9 cellular contexts compared by ENCODE assay signal in genomic region chr14:49880267-49881064, GRCh38. TPM values are rescaled to one million over a fixed set of nuclear protein-coding genes. Genes with fewer than 3 reads are reported as not detected.
DNase-seq lines count a peak whose midpoint lies in the region; ATAC-seq and TF ChIP-seq lines count a peak whose summit lies in the region.
"Had no signal": no experiment of that assay in that cellular context is flagged by ENCODE, and none has a peak within 500 bp of the region (broad histone marks: within the 10 kb centered on the region; RNA-seq: fewer than 3 reads in every experiment).

No MANE protein-coding gene starts in this region.

- BruUV-seq in mammary epithelial cell (replicated peaks; lab: Mats Ljungman, UMichigan) = no TSS peak
- BruUV-seq in MCF 10A (replicated peaks; lab: Mats Ljungman, UMichigan) = no TSS peak

- ATAC-seq in aorta (ENCODE audit: low FRiP score) (no peak), GM18502 (IDR thresholded peaks at IDR 0.05; ENCODE audit: poor library complexity, unreplicated experiment) (no peak)

- intact Hi-C loops in mammary epithelial cell (cut with micrococcal nuclease) (no loop called here), MCF 10A (cut with micrococcal nuclease) (no loop called here), aorta (cut with DNase I) (no loop called here)

- no peaks in the 10 kb centered on the region for H3K9me3 ChIP-seq in mammary epithelial cell (replicated peaks; ENCODE audit: insufficient read depth, low read length)
- no peaks in the 10 kb centered on the region for H3K9me3 ChIP-seq in SK-N-MC (ENCODE audit: low read depth, low read length)
- no peaks in the 10 kb centered on the region for H3K9me3 ChIP-seq in aorta (ENCODE audit: control insufficient read depth, low read length)
- H3K9me3 ChIP-seq: SJSA1 had no signal

- 66% methylated on average over 9 of the region's 9 CpGs for WGBS in mammary epithelial cell (ENCODE audit: low coverage, missing lambda C conversion rate)
- WGBS in aorta, 2 donors = 62 to 66% methylated on average over 9 of the region's 9 CpGs

- H3K79me2 ChIP-seq in mammary epithelial cell (ENCODE audit: insufficient read depth, low read length) = no peaks in the 10 kb centered on the region

- H3K36me3 ChIP-seq in mammary epithelial cell (ENCODE audit: insufficient read depth, low read length) = no peaks in the 10 kb centered on the region
- H3K36me3 ChIP-seq in SK-N-MC (ENCODE audit: insufficient read depth, low read length) = no peaks in the 10 kb centered on the region
- no peaks in the 10 kb centered on the region for H3K36me3 ChIP-seq in aorta (ENCODE audit: control insufficient read depth in 1 of 2, insufficient read depth in 2 of 2, low read length in 1 of 2)
- H3K36me3 ChIP-seq: SJSA1 had no signal

- H3K27ac Mint-ChIP-seq in MCF 10A (ENCODE audit: low read depth, unreplicated experiment) = no peak overlapping the region
- H3K27ac Mint-ChIP-seq in type B pancreatic cell = peak overlapping the region; percentile 44
- no peak overlapping the region for H3K27ac Mint-ChIP-seq in mesothelial cell of epicardium

- H3K27me3 Mint-ChIP-seq in MCF 10A (ENCODE audit: insufficient read depth, unreplicated experiment) = no peaks in the 10 kb centered on the region
- no peaks in the 10 kb centered on the region for H3K27me3 Mint-ChIP-seq in type B pancreatic cell
- H3K27me3 Mint-ChIP-seq in mesothelial cell of epicardium (ENCODE audit: low read depth) = no peaks in the 10 kb centered on the region

- no peak overlapping the region for H3K4me2 ChIP-seq in mammary epithelial cell (ENCODE audit: insufficient read depth, low read depth, low read length)

- H3K4me1 Mint-ChIP-seq in MCF 10A (ENCODE audit: insufficient read depth, unreplicated experiment) (no peaks in the 10 kb centered on the region), type B pancreatic cell (ENCODE audit: unreplicated experiment) (peaks cover 22% of the 10 kb centered on the region), mesothelial cell of epicardium (peaks cover 5% of the 10 kb centered on the region)

- no peak overlapping the region for H2AFZ ChIP-seq in mammary epithelial cell (ENCODE audit: low read depth, low read length)

- H3K27me3 ChIP-seq in mammary epithelial cell (ENCODE audit: insufficient read depth, low read length) (no peaks in the 10 kb centered on the region), aorta (ENCODE audit: control insufficient read depth in 1 of 2, insufficient read depth in 2 of 2, low read length in 1 of 2) (no peaks in the 10 kb centered on the region)
- H3K27me3 ChIP-seq: SJSA1 had no signal

- H4K20me1 ChIP-seq in mammary epithelial cell (ENCODE audit: insufficient read depth, low read length) = no peaks in the 10 kb centered on the region

- dilution Hi-C loops in mammary epithelial cell (cut with HindIII; ENCODE audit: low sequenced_read_pairs) = no loop called here

- H3K27ac ChIP-seq in mammary epithelial cell (ENCODE audit: insufficient read depth, low read depth, low read length) (peak overlapping the region; percentile 6), SK-N-MC (peak overlapping the region; percentile 38; the same call in 1 of the 2 replicates), aorta (ENCODE audit: low read depth in 1 of 2, low read length in 2 of 2) (no peak overlapping the region)
- H3K27ac ChIP-seq: SJSA1 had no signal

- H3K9ac ChIP-seq in mammary epithelial cell (ENCODE audit: insufficient read depth, low read length) (no peak overlapping the region), SK-N-MC (ENCODE audit: insufficient read length) (no peak overlapping the region)

- peaks cover 7% of the 10 kb centered on the region for H3K4me1 ChIP-seq in mammary epithelial cell (ENCODE audit: insufficient read depth, low read length)
- H3K4me1 ChIP-seq in aorta (ENCODE audit: control insufficient read depth in 1 of 2, insufficient read depth in 2 of 2, low read length in 2 of 2) = no peaks in the 10 kb centered on the region
- H3K4me1 ChIP-seq: SJSA1 had no signal

- no peak overlapping the region for H3K4me3 Mint-ChIP-seq in MCF 10A (ENCODE audit: unreplicated experiment)
- no peak overlapping the region for H3K4me3 Mint-ChIP-seq in type B pancreatic cell
- H3K4me3 Mint-ChIP-seq in mesothelial cell of epicardium = no peak overlapping the region

- DNase-seq in mammary epithelial cell = peak; percentile 46
- DNase-seq in MCF 10A (ENCODE audit: unreplicated experiment) = no peak
- DNase-seq in SK-N-MC (ENCODE audit: low read depth, low spot score) = no peak
- DNase-seq in islet precursor cell = peak; percentile 60
- DNase-seq in type B pancreatic cell (ENCODE audit: extremely low spot score, unreplicated experiment) = no peak
- no peak for DNase-seq in aorta
- DNase-seq in mesothelial cell of epicardium (ENCODE audit: low spot score in 2 of 2, unreplicated experiment in 2 of 2) = no peak

- H3K36me3 Mint-ChIP-seq in MCF 10A (ENCODE audit: insufficient read depth, unreplicated experiment) = no peaks in the 10 kb centered on the region
- no peaks in the 10 kb centered on the region for H3K36me3 Mint-ChIP-seq in type B pancreatic cell
- H3K36me3 Mint-ChIP-seq in mesothelial cell of epicardium = no peaks in the 10 kb centered on the region

- CTCF ChIA-PET in mammary epithelial cell (lab: Charles Lee; ENCODE audit: low non-redundant PET) (no interaction called here), MCF 10A (lab: Yijun Ruan, JAX) (interaction anchor here (0.6 to 1.1 kb wide), 9 partner anchors 10 to 567 kb away, joined by 3 to 8 read pairs (median 4); no protein-coding TSS in a partner anchor)

- H3K4me3 ChIP-seq in mammary epithelial cell (replicated peaks in 1 of 3; ENCODE audit: insufficient read depth in 1 of 3, low read depth in 2 of 3, low read length in 3 of 3) (no peak overlapping the region), SK-N-MC (peak overlapping the region; percentile 17; the same call in 1 of the 2 replicates), aorta (ENCODE audit: low read length in 2 of 2) (no peak overlapping the region)
- H3K4me3 ChIP-seq: SJSA1 had no signal

- TF ChIP-seq CTCF in mammary epithelial cell (conservative IDR thresholded peaks at IDR 0.05 in 1 of 2, IDR thresholded peaks at IDR 0.05 in 1 of 2; ENCODE audit: extremely low read depth in 1 of 2, insufficient read depth in 1 of 2, low read depth in 1 of 2, low read length in 2 of 2) = no peak
- no peak for TF ChIP-seq CTCF in MCF 10A (IDR thresholded peaks at IDR 0.05; ENCODE audit: unreplicated experiment)
- TF ChIP-seq CTCF in type B pancreatic cell (conservative IDR thresholded peaks at IDR 0.05) = no peak
- no peak for TF ChIP-seq CTCF in mesothelial cell of epicardium (IDR thresholded peaks at IDR 0.05; ENCODE audit: unreplicated experiment)

- POLR2A ChIA-PET in MCF 10A (lab: Yijun Ruan, JAX) = no interaction called here

- in situ Hi-C loops in mammary epithelial cell (cut with MboI; ENCODE audit: low sequenced_read_pairs in 2 of 2) = no loop called here

- no peaks in the 10 kb centered on the region for H3K9me3 Mint-ChIP-seq in MCF 10A (ENCODE audit: unreplicated experiment)
- no peaks in the 10 kb centered on the region for H3K9me3 Mint-ChIP-seq in type B pancreatic cell
- no peaks in the 10 kb centered on the region for H3K9me3 Mint-ChIP-seq in mesothelial cell of epicardium

RNA-seq across cellular contexts. Expression of gene ARF6, which starts 12.4 kb away (rescaled TPM):
- total RNA-seq in mammary epithelial cell = 100 to 1,000 TPM in 1 of 2 donors, 10 to 100 TPM in 1; 85.5 to 132 TPM
- polyA plus RNA-seq in mammary epithelial cell = 58.3 TPM
- 88.5 TPM for polyA minus RNA-seq in mammary epithelial cell
- total RNA-seq in MCF 10A (2022) = 111 and 112 TPM in 2 replicates
- 86.4 and 184 TPM in 2 replicates for total RNA-seq in type B pancreatic cell (ENCODE audit: low replicate concordance)
- 10 to 100 TPM; 56.3 to 64.0 TPM for total RNA-seq in aorta
- 10 to 100 TPM; 26.8 to 45.5 TPM for polyA plus RNA-seq in aorta
- 33.7 to 36.0 TPM (median 34.0 TPM) in 3 replicates for total RNA-seq in mesothelial cell of epicardium

RNA-seq across cellular contexts. Expression of gene NEMF, which starts 27.9 kb away (rescaled TPM):
- total RNA-seq in mammary epithelial cell = 10 to 100 TPM; 44.8 to 57.7 TPM
- polyA plus RNA-seq in mammary epithelial cell = 18.1 TPM
- polyA minus RNA-seq in mammary epithelial cell = 60.7 TPM
- 55.0 and 57.7 TPM in 2 replicates for total RNA-seq in MCF 10A (2022)
- total RNA-seq in type B pancreatic cell (ENCODE audit: low replicate concordance) = 87.9 and 104 TPM in 2 replicates
- 10 to 100 TPM; 70.7 to 75.8 TPM for total RNA-seq in aorta
- 10 to 100 TPM; 27.2 to 34.6 TPM for polyA plus RNA-seq in aorta
- 83.5 to 94.9 TPM (median 91.2 TPM) in 3 replicates for total RNA-seq in mesothelial cell of epicardium

Comparison
In these comparisons a context has a peak if more than half of its experiments do, and no peak if none do; other contexts are left out.
1. DNase-seq: peak in mammary epithelial cell (single experiment) and islet precursor cell (single experiment); none in MCF 10A (single experiment), SK-N-MC (single experiment), type B pancreatic cell (single experiment), aorta (0 of 2) and mesothelial cell of epicardium (0 of 2).
2. H3K27ac ChIP-seq: peak in mammary epithelial cell (single experiment) and SK-N-MC (single experiment); none in aorta (0 of 2).